Comparison of ENCODE assay signal across 11 cellular contexts in the genomic region with DNA sequence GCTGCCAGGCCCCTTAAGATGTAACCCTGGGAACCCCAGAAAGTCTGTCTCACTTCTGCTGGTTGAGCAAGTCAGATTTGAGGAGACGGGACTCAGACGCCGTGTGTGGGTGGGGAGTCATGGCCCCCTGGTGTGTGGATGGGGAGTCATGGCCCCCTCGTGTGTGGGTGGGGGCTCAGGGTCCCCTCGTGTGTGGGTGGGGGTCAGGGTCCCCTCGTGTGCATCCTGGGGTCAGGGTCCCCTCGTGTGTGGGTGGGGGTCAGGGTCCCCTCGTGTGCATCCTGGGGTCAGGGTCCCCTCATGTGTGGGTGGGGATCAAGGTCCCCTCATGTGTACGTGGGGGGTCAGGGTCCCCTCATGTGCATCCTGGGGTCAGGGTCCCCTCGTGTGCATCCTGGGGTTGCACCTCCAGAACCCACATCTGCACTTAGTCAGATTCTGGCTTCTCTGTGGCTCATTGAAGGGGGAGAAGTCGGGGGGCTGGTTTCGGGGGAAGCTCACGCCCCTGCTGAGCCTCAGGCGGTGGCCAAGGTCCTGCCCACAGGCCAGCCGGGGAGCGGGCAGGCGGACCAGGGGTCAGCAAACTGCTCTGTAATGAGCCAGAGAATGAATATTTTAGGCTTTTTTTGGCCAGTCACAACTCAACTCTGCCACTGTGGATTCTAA. TPM values are rescaled to one million over a fixed set of nuclear protein-coding genes. Genes with fewer than 3 reads are reported as not detected.
DNase-seq lines count a peak whose midpoint lies in the region; ATAC-seq and TF ChIP-seq lines count a peak whose summit lies in the region.
"Had no signal": no experiment of that assay in that cellular context is flagged by ENCODE, and none has a peak within 500 bp of the region (broad histone marks: within the 10 kb centered on the region; RNA-seq: fewer than 3 reads in every experiment).

No MANE protein-coding gene starts in this region.

- peak overlapping the region in 3 of 4 donors; percentile 49 to 96 (median 68) for H3K27ac ChIP-seq in body of pancreas
- peak overlapping the region; percentile 86 for H3K27ac ChIP-seq in lower lobe of right lung
- peak overlapping the region; percentile 83 for H3K27ac ChIP-seq in skeletal muscle tissue (ENCODE audit: low read depth, low read length)

- no peaks in the 10 kb centered on the region for H3K9me3 ChIP-seq in body of pancreas
- H3K9me3 ChIP-seq in lower lobe of right lung, result no peaks in the 10 kb centered on the region
- H3K9me3 ChIP-seq in skeletal muscle tissue (ENCODE audit: control insufficient read depth in 3 of 3, low read length in 3 of 3), result no peaks in the 10 kb centered on the region
- H3K9me3 ChIP-seq in MG63, result no peaks in the 10 kb centered on the region

- H3K36me3 Mint-ChIP-seq in immature natural killer cell, result no peaks in the 10 kb centered on the region

- TF ChIP-seq POLR2A in body of pancreas (IDR thresholded peaks at IDR 0.05), result no peak

- no peak overlapping the region for H3K4me3 Mint-ChIP-seq in immature natural killer cell

- peaks cover 68% of the 10 kb centered on the region for H3K4me1 ChIP-seq in body of pancreas
- H3K4me1 ChIP-seq in lower lobe of right lung, result peaks cover 57% of the 10 kb centered on the region
- peaks cover 25 to 57% (median 45%) of the 10 kb centered on the region in 3 donors for H3K4me1 ChIP-seq in skeletal muscle tissue (ENCODE audit: control insufficient read depth in 3 of 3, insufficient read depth in 3 of 3, low read length in 3 of 3)

- ATAC-seq in body of pancreas, result no peak
- no peak for ATAC-seq in lower lobe of right lung

- H3K27ac Mint-ChIP-seq in immature natural killer cell, result no peak overlapping the region
- H3K27ac Mint-ChIP-seq: activated T-helper 2 cell treated with anti-CD3 and anti-CD28 coated beads, Interferon-gamma antibody, Interleukin-2, Interleukin-4, amounts not matched to agents 10 μg/mL and 5 μg/mL and 100 μg/mL, durations not matched to agents 14 hours and 24 hours and 36 hours had no signal

- peaks cover 0 to 3% (median 2%) of the 10 kb centered on the region in 3 donors for H3K27me3 Mint-ChIP-seq in immature natural killer cell (ENCODE audit: low read depth in 3 of 3)

- no peaks in the 10 kb centered on the region for H3K27me3 ChIP-seq in body of pancreas
- no peaks in the 10 kb centered on the region for H3K27me3 ChIP-seq in lower lobe of right lung (ENCODE audit: low read depth)
- peaks cover 12 to 34% (median 27%) of the 10 kb centered on the region in 3 donors for H3K27me3 ChIP-seq in skeletal muscle tissue (ENCODE audit: control insufficient read depth in 3 of 3, insufficient read depth in 3 of 3, low read length in 3 of 3)
- no peaks in the 10 kb centered on the region for H3K27me3 ChIP-seq in MG63

- intact Hi-C loops in body of pancreas (cut with DNase I), result loop anchor here (10.0 kb wide), 1 partner anchor 94 kb away; no protein-coding TSS in a partner anchor
- intact Hi-C loops in lower lobe of right lung (cut with DNase I), result no loop called here

- no peak for TF ChIP-seq CTCF in body of pancreas (IDR thresholded peaks at IDR 0.05)
- TF ChIP-seq CTCF in lower lobe of right lung (IDR thresholded peaks at IDR 0.05), result no peak

- no peaks in the 10 kb centered on the region for H3K9me3 Mint-ChIP-seq in immature natural killer cell
- H3K9me3 Mint-ChIP-seq: activated T-helper 2 cell treated with anti-CD3 and anti-CD28 coated beads, Interferon-gamma antibody, Interleukin-2, Interleukin-4, amounts not matched to agents 10 μg/mL and 5 μg/mL and 100 μg/mL, durations not matched to agents 14 hours and 24 hours and 36 hours had no signal

- no peaks in the 10 kb centered on the region for H3K4me1 Mint-ChIP-seq in immature natural killer cell

- H3K4me3 ChIP-seq in body of pancreas (no peak overlapping the region), lower lobe of right lung (no peak overlapping the region), skeletal muscle tissue (ENCODE audit: low read length in 3 of 3) (no peak overlapping the region), MG63 (no peak overlapping the region)

- DNase-seq in ELR (ENCODE audit: low read depth) (peak; percentile 19), body of pancreas (no peak), lower lobe of right lung (no peak), MG63 (no peak), immature natural killer cell (no peak), SK-N-DZ (ENCODE audit: low spot score) (no peak)
- DNase-seq in activated CD4-positive, CD25-positive, alpha-beta regulatory T cell (lab: John Stamatoyannopoulos, UW), result no peak
- DNase-seq: activated CD4-positive, alpha-beta T cell treated with anti-CD3 and anti-CD28 coated beads, Interleukin-2, amount 50 U/mL, for 4 hours; NCI-H1105 had no signal

- 43 to 45% methylated on average over 11 to 15 of the region's 17 CpGs for WGBS in body of pancreas, 2 donors

- H3K9ac ChIP-seq in skeletal muscle tissue (ENCODE audit: low read depth in 1 of 3, low read length in 3 of 3), result peak overlapping the region in 1 of 3 donors; percentile 68

- H3K36me3 ChIP-seq in body of pancreas (replicated peaks in 1 of 2; ENCODE audit: insufficient read depth in 1 of 2, low read depth in 2 of 2) (no peaks in the 10 kb centered on the region), lower lobe of right lung (no peaks in the 10 kb centered on the region), skeletal muscle tissue (ENCODE audit: control insufficient read depth in 3 of 3, insufficient read depth in 3 of 3, low read length in 3 of 3) (no peaks in the 10 kb centered on the region), MG63 (no peaks in the 10 kb centered on the region)

RNA-seq across cellular contexts. Expression of gene POFUT2, which starts 33.4 kb away (rescaled TPM):
- total RNA-seq in body of pancreas (10 to 100 TPM; 16.3 to 46.1 TPM), lower lobe of right lung (29.1 TPM), skeletal muscle tissue (18.3 TPM)
- 16.9 and 33.0 TPM in 2 replicates for total RNA-seq in MG63 (2014; rRNA removed; shearing (Covaris generic); ENCODE audit: low replicate concordance)
- 1 to 10 TPM; 1.1 to 5.2 (median 4.7) TPM for polyA plus RNA-seq in immature natural killer cell
- 13.5 and 16.8 TPM in 2 replicates for polyA plus RNA-seq in SK-N-DZ (2014; cell fraction: cytosol; rRNA removed)
- 68.2 and 72.8 TPM in 2 replicates for polyA plus RNA-seq in SK-N-DZ (2014; cell fraction: nucleus; rRNA removed)
